Comparison of ENCODE assay signal across 15 cellular contexts in the genomic region with DNA sequence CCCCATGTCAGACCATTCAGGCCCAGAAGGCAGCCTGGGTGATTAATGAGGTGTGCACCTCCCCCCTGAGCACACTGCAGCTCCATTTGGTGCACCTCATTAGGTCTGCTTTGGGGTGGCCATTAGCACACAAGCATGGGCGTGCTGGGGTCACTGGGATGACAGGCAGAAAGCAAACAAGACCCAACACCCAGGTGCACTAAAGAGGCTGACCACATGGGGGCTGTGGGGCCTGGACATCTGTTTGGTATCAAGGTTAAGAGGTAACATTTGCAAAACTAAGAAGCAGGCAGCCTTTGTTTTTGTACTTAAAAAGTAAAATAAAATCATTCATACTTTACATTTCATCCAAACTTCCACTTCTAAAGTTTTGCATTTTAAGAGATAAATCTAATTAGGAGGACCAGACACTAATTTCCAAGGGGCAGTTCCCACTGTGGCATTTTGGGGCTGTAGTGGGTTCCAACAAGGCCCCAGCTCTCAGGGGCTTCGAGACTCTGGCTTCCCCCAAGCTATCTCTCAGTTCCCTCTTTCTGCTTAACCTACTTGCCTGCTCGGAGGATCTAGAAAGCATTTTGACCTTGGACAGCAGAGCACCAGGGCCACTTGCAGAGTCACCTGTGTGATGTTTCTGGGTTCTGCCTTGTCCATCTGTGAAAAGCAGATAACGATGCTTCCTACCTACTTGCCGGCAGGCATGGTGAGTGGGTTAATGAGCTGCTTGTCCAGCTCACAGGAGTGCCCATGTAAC.
DNase-seq lines count a peak whose midpoint lies in the region; ATAC-seq and TF ChIP-seq lines count a peak whose summit lies in the region.
"Had no signal": no experiment of that assay in that cellular context is flagged by ENCODE, and none has a peak within 500 bp of the region (broad histone marks: within the 10 kb centered on the region; RNA-seq: fewer than 3 reads in every experiment).

No MANE protein-coding gene starts in this region.

- H3K36me3 ChIP-seq in brain microvascular endothelial cell (replicated peaks), result no peaks in the 10 kb centered on the region
- H3K36me3 ChIP-seq: left lung, neutrophil had no signal

- H3K27ac ChIP-seq in brain microvascular endothelial cell, result no peak overlapping the region
- H3K27ac ChIP-seq: left lung, neutrophil had no signal

- H3K27me3 ChIP-seq in brain microvascular endothelial cell (replicated peaks), result no peaks in the 10 kb centered on the region
- H3K27me3 ChIP-seq: left lung, neutrophil had no signal

- TF ChIP-seq CTCF in GM12873 (IDR thresholded peaks at IDR 0.05; ENCODE audit: insufficient read depth, low read depth, low read length, missing control alignments) (peak; percentile 40), brain microvascular endothelial cell (IDR thresholded peaks at IDR 0.05; ENCODE audit: low read depth, low read length, missing control alignments) (no peak)

- in situ Hi-C loops in brain microvascular endothelial cell (cut with HindIII; ENCODE audit: low pct_ligation_motif_present, low sequenced_read_pairs), result no loop called here

- ATAC-seq in GM21786 (IDR thresholded peaks at IDR 0.05; ENCODE audit: unreplicated experiment), result peak; percentile 71
- ATAC-seq in GM19324 (IDR thresholded peaks at IDR 0.05; ENCODE audit: low FRiP score, unreplicated experiment), result no peak
- ATAC-seq: left lung had no signal

- DNase-seq in NCI-H526 treated with DMSO at 0.1 percent for 48 hours (lab: John Stamatoyannopoulos, UW) (peak; percentile 12), islet precursor cell (peak; percentile 65), HuH-7 (ENCODE audit: low spot score) (no peak), NCI-H187 treated with DMSO at 0.1 percent for 48 hours (lab: John Stamatoyannopoulos, UW) (no peak), brain microvascular endothelial cell (no peak)
- DNase-seq: activated CD4-positive, alpha-beta memory T cell treated with anti-CD3 and anti-CD28 coated beads, Interleukin-2, amount 10 ng/mL, durations not matched to agents 7 days and 5 days; activated naive CD8-positive, alpha-beta T cell treated with anti-CD3 and anti-CD28 coated beads, Interleukin-2, amount 10 ng/mL, durations not matched to agents 7 days and 5 days; cortex of kidney; NCI-H226; T-helper 1 cell had no signal

- H3K4me3 ChIP-seq in brain microvascular endothelial cell (ENCODE audit: low read depth, low read length), result no peak overlapping the region
- H3K4me3 ChIP-seq: left lung had no signal

Comparison
In these comparisons a context has a peak if more than half of its experiments do, and no peak if none do; other contexts are left out.
1. DNase-seq: peak in NCI-H526 treated with DMSO at 0.1 percent for 48 hours (single experiment) and islet precursor cell (single experiment); none in HuH-7 (single experiment), NCI-H187 treated with DMSO at 0.1 percent for 48 hours (single experiment) and brain microvascular endothelial cell (single experiment).